ENCODE assay signal across 9 cellular contexts in genomic region chr19:4139614-4140236, GRCh38. TPM values are rescaled to one million over a fixed set of nuclear protein-coding genes. Genes with fewer than 3 reads are reported as not detected.
A peak's percentile ranks its signal among the peaks of the same experiment; 100 is the strongest.
DNase-seq lines count a peak whose midpoint lies in the region; ATAC-seq and TF ChIP-seq lines count a peak whose summit lies in the region.
"Had no signal": no experiment of that assay in that cellular context is flagged by ENCODE, and none has a peak within 500 bp of the region (broad histone marks: within the 10 kb centered on the region; RNA-seq: fewer than 3 reads in every experiment).

No MANE protein-coding gene starts in this region.

- intact Hi-C loops in left ventricle myocardium superior (cut with micrococcal nuclease) (no loop called here), sciatic nerve (cut with DNase I) (no loop called here)

- H3K27ac ChIP-seq in DOHH2 (ENCODE audit: low read depth, low read length), result no peak overlapping the region

- CTCF ChIA-PET in T-cell (lab: Charles Lee), result interaction anchor here (0.6 to 1.6 kb wide), 11 partner anchors 9 to 633 kb away, joined by 3 to 6 read pairs (median 4); no protein-coding TSS in a partner anchor

- TF ChIP-seq CTCF in DOHH2 (IDR thresholded peaks at IDR 0.05; ENCODE audit: low read depth, low read length, poor library complexity, severe bottlenecking) (peak; percentile 85), LNCaP clone FGC (IDR thresholded peaks at IDR 0.05; ENCODE audit: control insufficient read depth, extremely low read depth, insufficient read depth) (peak; percentile 56)

- H3K4me3 ChIP-seq in DOHH2 (ENCODE audit: low read length) (peak overlapping the region; percentile 27), LNCaP clone FGC (ENCODE audit: low read depth, low read length) (no peak overlapping the region)

- ATAC-seq in T-cell (replicated peaks in 1 of 4) (peak; percentile 87 to 93 (median 90)), left ventricle myocardium superior (peak; percentile 95), sciatic nerve (peak; percentile 84), GM19351 (IDR thresholded peaks at IDR 0.05; ENCODE audit: unreplicated experiment) (no peak)

- no peaks in the 10 kb centered on the region for H3K36me3 Mint-ChIP-seq in T-cell
- H3K36me3 Mint-ChIP-seq in activated naive CD8-positive, alpha-beta T cell treated with anti-CD3 and anti-CD28 coated beads for 36 hours, result no peaks in the 10 kb centered on the region

- no peak for DNase-seq in LNCaP clone FGC (ENCODE audit: low read depth)
- DNase-seq in T-cell, result peak; percentile 51 to 91 (median 80)
- DNase-seq in activated naive CD8-positive, alpha-beta T cell treated with anti-CD3 and anti-CD28 coated beads for 36 hours, result peak; percentile 85
- DNase-seq in left ventricle myocardium superior, result peak; percentile 88
- peak; percentile 88 for DNase-seq in sciatic nerve (ENCODE audit: low spot score)
- no peak for DNase-seq in OCI-M2 (lab: John Stamatoyannopoulos, UW; ENCODE audit: unreplicated experiment)

- peaks cover 14% of the 10 kb centered on the region for H3K4me1 ChIP-seq in DOHH2 (ENCODE audit: control insufficient read depth, low read length)

- peak overlapping the region; percentile 45 for H3K4me2 ChIP-seq in DOHH2 (ENCODE audit: low read length)

- H3K27me3 Mint-ChIP-seq in T-cell, result peaks cover 7% of the 10 kb centered on the region in 2 donors
- H3K27me3 Mint-ChIP-seq in activated naive CD8-positive, alpha-beta T cell treated with anti-CD3 and anti-CD28 coated beads for 36 hours, result peaks cover 4% of the 10 kb centered on the region

- H3K36me3 ChIP-seq in DOHH2 (ENCODE audit: control insufficient read depth, low read length), result no peaks in the 10 kb centered on the region

- peaks cover 11 to 13% (median 12%) of the 10 kb centered on the region in 3 donors for H3K4me1 Mint-ChIP-seq in T-cell
- peaks cover 7% of the 10 kb centered on the region for H3K4me1 Mint-ChIP-seq in activated naive CD8-positive, alpha-beta T cell treated with anti-CD3 and anti-CD28 coated beads for 36 hours

- H3K4me3 Mint-ChIP-seq in T-cell, result peak overlapping the region in 2 of 3 donors; percentile 14 to 22
- H3K4me3 Mint-ChIP-seq in activated naive CD8-positive, alpha-beta T cell treated with anti-CD3 and anti-CD28 coated beads for 36 hours, result peak overlapping the region; percentile 9
- H3K4me3 Mint-ChIP-seq: dendritic cell treated with granulocyte-macrophage colony-stimulating factor and Interleukin-4, amounts not matched to agents 40 ng/mL and 50 ng/mL, for 4 days had no signal

- no peaks in the 10 kb centered on the region for H3K9me3 ChIP-seq in DOHH2 (ENCODE audit: control insufficient read depth, insufficient read depth, low read length)

- H3K79me2 ChIP-seq in DOHH2 (ENCODE audit: control insufficient read depth, low read length), result no peaks in the 10 kb centered on the region

- H3K9me3 Mint-ChIP-seq in T-cell, result no peaks in the 10 kb centered on the region
- H3K9me3 Mint-ChIP-seq in activated naive CD8-positive, alpha-beta T cell treated with anti-CD3 and anti-CD28 coated beads for 36 hours, result no peaks in the 10 kb centered on the region
- H3K9me3 Mint-ChIP-seq: dendritic cell treated with granulocyte-macrophage colony-stimulating factor and Interleukin-4, amounts not matched to agents 40 ng/mL and 50 ng/mL, for 4 days had no signal

- H3K27ac Mint-ChIP-seq in T-cell, result peak overlapping the region in 1 of 2 donors; percentile 1
- no peak overlapping the region for H3K27ac Mint-ChIP-seq in activated naive CD8-positive, alpha-beta T cell treated with anti-CD3 and anti-CD28 coated beads for 36 hours
- H3K27ac Mint-ChIP-seq: dendritic cell treated with granulocyte-macrophage colony-stimulating factor and Interleukin-4, amounts not matched to agents 40 ng/mL and 50 ng/mL, for 4 days had no signal

- peaks cover 2% of the 10 kb centered on the region for H3K27me3 ChIP-seq in DOHH2 (ENCODE audit: control insufficient read depth, low read length)

- H4K20me1 ChIP-seq in DOHH2 (ENCODE audit: control insufficient read depth, insufficient read depth, low read depth, low read length), result no peaks in the 10 kb centered on the region

- H3K9me2 ChIP-seq in DOHH2 (replicated peaks; ENCODE audit: control insufficient read depth, low read length), result no peaks in the 10 kb centered on the region

- no peaks in the 10 kb centered on the region for H3F3A ChIP-seq in DOHH2 (ENCODE audit: control insufficient read depth, insufficient read depth)

- POLR2A ChIA-PET in T-cell (lab: Charles Lee), result interaction anchor here in 1 of 2 donors (0.6 kb wide), 1 partner anchor 150 kb away, joined by 3 read pairs; no protein-coding TSS in a partner anchor

RNA-seq across cellular contexts. Expression of gene CREB3L3, which starts 13.7 kb away (rescaled TPM):
- total RNA-seq in T-cell, result under 1 TPM in 1 of 5 donors, not detected in 4; 0.16 TPM
- total RNA-seq in activated naive CD8-positive, alpha-beta T cell treated with anti-CD3 and anti-CD28 coated beads for 36 hours, result not detected
- total RNA-seq in left ventricle myocardium superior, result not detected
- not detected for total RNA-seq in sciatic nerve

RNA-seq across cellular contexts. Expression of gene MAP2K2, which starts 15.8 kb away (rescaled TPM):
- total RNA-seq in T-cell (100 to 1,000 TPM; 101 to 152 (median 141) TPM), left ventricle myocardium superior (148 TPM), sciatic nerve (108 TPM)
- 100 to 1,000 TPM; 120 to 121 TPM for total RNA-seq in activated naive CD8-positive, alpha-beta T cell treated with anti-CD3 and anti-CD28 coated beads for 36 hours

RNA-seq across cellular contexts. Expression of gene SIRT6, which starts 42.6 kb away (rescaled TPM):
- total RNA-seq in T-cell, result 10 to 100 TPM; 19.9 to 35.7 (median 30.0) TPM
- 10 to 100 TPM; 27.1 to 27.2 TPM for total RNA-seq in activated naive CD8-positive, alpha-beta T cell treated with anti-CD3 and anti-CD28 coated beads for 36 hours
- total RNA-seq in left ventricle myocardium superior, result 9.3 TPM
- 19.0 TPM for total RNA-seq in sciatic nerve

RNA-seq across cellular contexts. Expression of gene ANKRD24, which starts 42.8 kb away (rescaled TPM):
- total RNA-seq in T-cell (1 to 10 TPM in 3 of 5 donors, under 1 TPM in 2; 0.79 to 2.2 (median 1.3) TPM), left ventricle myocardium superior (0.42 TPM), sciatic nerve (1.3 TPM)
- 1 to 10 TPM; 1.6 TPM for total RNA-seq in activated naive CD8-positive, alpha-beta T cell treated with anti-CD3 and anti-CD28 coated beads for 36 hours

Comparison
In these comparisons a context has a peak if more than half of its experiments do, and no peak if none do; other contexts are left out.
1. DNase-seq: peak in T-cell (34 of 34), activated naive CD8-positive, alpha-beta T cell treated with anti-CD3 and anti-CD28 coated beads for 36 hours (single experiment), left ventricle myocardium superior (single experiment) and sciatic nerve (single experiment); none in LNCaP clone FGC (single experiment) and OCI-M2 (single experiment).